ENCODE assay signal across 8 cellular contexts in genomic region chr17:63848834-63849689, GRCh38. TPM values are rescaled to one million over a fixed set of nuclear protein-coding genes. Genes with fewer than 3 reads are reported as not detected.
DNase-seq lines count a peak whose midpoint lies in the region; ATAC-seq and TF ChIP-seq lines count a peak whose summit lies in the region.

No MANE protein-coding gene starts in this region.

- no peaks in the 10 kb centered on the region for H4K20me1 ChIP-seq in mammary epithelial cell (ENCODE audit: insufficient read depth, low read length)

- H3K4me1 Mint-ChIP-seq in activated B cell treated with CpG ODN at 0.5 μM for 24 hours: peaks cover 21% of the 10 kb centered on the region
- H3K4me1 Mint-ChIP-seq in immature natural killer cell: peaks cover 19% of the 10 kb centered on the region in 2 donors

- in situ Hi-C loops in mammary epithelial cell (cut with MboI; ENCODE audit: low sequenced_read_pairs in 2 of 2): no loop called here

- peak overlapping the region; percentile 99 for H2AFZ ChIP-seq in mammary epithelial cell (ENCODE audit: low read depth, low read length)

- no peaks in the 10 kb centered on the region for H3K27me3 Mint-ChIP-seq in activated B cell treated with CpG ODN at 0.5 μM for 24 hours
- H3K27me3 Mint-ChIP-seq in immature natural killer cell (ENCODE audit: low read depth in 3 of 3): peaks cover 4 to 7% (median 5%) of the 10 kb centered on the region in 3 donors

- peak in 1 of 3 donors; percentile 12 for TF ChIP-seq POLR2A in spleen (IDR thresholded peaks at IDR 0.05)

- no peaks in the 10 kb centered on the region for H3K79me2 ChIP-seq in mammary epithelial cell (ENCODE audit: insufficient read depth, low read length)

- intact Hi-C loops in activated B cell treated with CpG ODN at 0.5 μM for 24 hours (cut with micrococcal nuclease) (loop anchor here (10.0 kb wide), 1 partner anchor 546 kb away; the partner anchor contains the start of gene PECAM1), mammary epithelial cell (cut with micrococcal nuclease) (no loop called here), spleen (cut with DNase I; ENCODE audit: low total_unique reads) (no loop called here)

- TF ChIP-seq CTCF in activated B cell treated with CpG ODN at 0.5 μM for 24 hours (IDR thresholded peaks at IDR 0.05) (no peak), mammary epithelial cell (conservative IDR thresholded peaks at IDR 0.05 in 1 of 2, IDR thresholded peaks at IDR 0.05 in 1 of 2; ENCODE audit: extremely low read depth in 1 of 2, insufficient read depth in 1 of 2, low read depth in 1 of 2, low read length in 2 of 2) (peak; percentile 42 to 71), spleen (IDR thresholded peaks at IDR 0.05 in 8 of 11, conservative IDR thresholded peaks at IDR 0.05 in 3 of 11) (peak; percentile 45 to 84 (median 75))

- peak overlapping the region; percentile 80 for H3K4me2 ChIP-seq in mammary epithelial cell (ENCODE audit: insufficient read depth, low read depth, low read length)

- 5% methylated on average over 38 of the region's 82 CpGs for WGBS in mammary epithelial cell (ENCODE audit: low coverage, missing lambda C conversion rate)
- WGBS in spleen, 5 donors: 10 to 25% (median 17%) methylated on average over 58 to 82 of the region's 82 CpGs

- H3K36me3 ChIP-seq in HUES48 (ENCODE audit: control insufficient read depth, insufficient read depth, low read length) (no peaks in the 10 kb centered on the region), mammary epithelial cell (ENCODE audit: insufficient read depth, low read length) (no peaks in the 10 kb centered on the region), spleen (no peaks in the 10 kb centered on the region)

- H3K27ac Mint-ChIP-seq in activated B cell treated with CpG ODN at 0.5 μM for 24 hours (peak overlapping the region; percentile 89), immature natural killer cell (peak overlapping the region; percentile 90 to 97 (median 96))

- no peaks in the 10 kb centered on the region for H3K4me1 ChIP-seq in HUES48 (ENCODE audit: control insufficient read depth, insufficient read depth, low read length)
- H3K4me1 ChIP-seq in mammary epithelial cell (ENCODE audit: insufficient read depth, low read length): no peaks in the 10 kb centered on the region
- peaks cover 6 to 33% (median 19%) of the 10 kb centered on the region in 6 donors for H3K4me1 ChIP-seq in spleen

- dilution Hi-C loops in mammary epithelial cell (cut with HindIII; ENCODE audit: low sequenced_read_pairs): no loop called here

- POLR2A ChIA-PET in activated B cell treated with CpG ODN at 0.5 μM for 24 hours (lab: Charles Lee): interaction anchor here (0.5 to 2.5 kb wide), 15 partner anchors 16 to 658 kb away, joined by 3 to 13 read pairs (median 4); partner anchors contain the start of genes CCDC47, CEP95, DDX42 and ERN1

- BruUV-seq in mammary epithelial cell (replicated peaks; lab: Mats Ljungman, UMichigan): no TSS peak

- peak overlapping the region; percentile 85 for H3K9ac ChIP-seq in HUES48 (ENCODE audit: low read depth, low read length)
- no peak overlapping the region for H3K9ac ChIP-seq in mammary epithelial cell (ENCODE audit: insufficient read depth, low read length)

- H3K4me3 ChIP-seq in HUES48 (ENCODE audit: low read depth, low read length) (peak overlapping the region; percentile 40), mammary epithelial cell (replicated peaks in 1 of 3; ENCODE audit: insufficient read depth in 1 of 3, low read depth in 2 of 3, low read length in 3 of 3) (peak overlapping the region in 2 of 3 experiments; percentile 30 to 36), spleen (peak overlapping the region in 6 of 8 donors; percentile 11 to 63 (median 24))

- H3K27ac ChIP-seq in HUES48 (ENCODE audit: low read depth, low read length) (no peak overlapping the region), mammary epithelial cell (ENCODE audit: insufficient read depth, low read depth, low read length) (peak overlapping the region; percentile 70), spleen (peak overlapping the region in 7 of 8 donors; percentile 44 to 77 (median 63))

- H3K9me3 ChIP-seq in HUES48 (ENCODE audit: control insufficient read depth, insufficient read depth, low read length) (no peaks in the 10 kb centered on the region), mammary epithelial cell (replicated peaks; ENCODE audit: insufficient read depth, low read length) (peaks cover 7% of the 10 kb centered on the region), spleen (peaks cover 0 to 5% (median 0%) of the 10 kb centered on the region in 8 donors)

- H3K9me3 Mint-ChIP-seq in activated B cell treated with CpG ODN at 0.5 μM for 24 hours (no peaks in the 10 kb centered on the region), immature natural killer cell (peaks cover 0 to 2% (median 0%) of the 10 kb centered on the region in 6 donors)

- peak overlapping the region; percentile 82 for H3K4me3 Mint-ChIP-seq in activated B cell treated with CpG ODN at 0.5 μM for 24 hours
- peak overlapping the region; percentile 77 to 91 (median 88) for H3K4me3 Mint-ChIP-seq in immature natural killer cell

- ATAC-seq in GM19467 (IDR thresholded peaks at IDR 0.05; ENCODE audit: unreplicated experiment) (peak; percentile 82), activated B cell treated with CpG ODN at 0.5 μM for 24 hours (ENCODE audit: low read depth) (peak; percentile 98)

- peaks cover 31% of the 10 kb centered on the region for H3K27me3 ChIP-seq in HUES48 (ENCODE audit: control insufficient read depth, insufficient read depth, low read length)
- no peaks in the 10 kb centered on the region for H3K27me3 ChIP-seq in mammary epithelial cell (ENCODE audit: insufficient read depth, low read length)
- no peaks in the 10 kb centered on the region for H3K27me3 ChIP-seq in spleen (replicated peaks in 1 of 7)

- H3K36me3 Mint-ChIP-seq in activated B cell treated with CpG ODN at 0.5 μM for 24 hours (ENCODE audit: low read depth) (no peaks in the 10 kb centered on the region), immature natural killer cell (no peaks in the 10 kb centered on the region)

- CTCF ChIA-PET in activated B cell treated with CpG ODN at 0.5 μM for 24 hours (lab: Charles Lee) (interaction anchor here (0.6 to 2.0 kb wide), 10 partner anchors 10 to 284 kb away, joined by 3 to 10 read pairs (median 4); partner anchors contain the start of gene PSMC5), mammary epithelial cell (lab: Charles Lee; ENCODE audit: low non-redundant PET) (interaction anchor here (0.6 to 0.8 kb wide), 4 partner anchors 11 to 125 kb away, joined by 3 to 27 read pairs (median 4); no protein-coding TSS in a partner anchor)

- DNase-seq in CD1c-positive myeloid dendritic cell (ENCODE audit: extremely low spot score) (peak; percentile 98), activated B cell treated with CpG ODN at 0.5 μM for 24 hours (peak; percentile 92), mammary epithelial cell (peak; percentile 88), immature natural killer cell (peak; percentile 93 to 95 (median 94)), spleen (peak; percentile 98), NCI-H2029 (lab: John Stamatoyannopoulos, UW) (no peak)

RNA-seq across cellular contexts. Expression of gene SMARCD2, which starts 6.6 kb away (rescaled TPM):
- 114 and 117 TPM in 2 replicates for total RNA-seq in activated B cell treated with CpG ODN at 0.5 μM for 24 hours
- total RNA-seq in mammary epithelial cell: 10 to 100 TPM; 66.1 to 75.3 TPM
- polyA plus RNA-seq in mammary epithelial cell: 77.9 TPM
- polyA minus RNA-seq in mammary epithelial cell: 102 TPM
- 10 to 100 TPM; 77.9 to 83.7 (median 82.9) TPM for polyA plus RNA-seq in immature natural killer cell
- 100 to 1,000 TPM in 3 of 7 donors, 10 to 100 TPM in 4; 76.5 to 154 (median 95.7) TPM for total RNA-seq in spleen
- polyA plus RNA-seq in spleen: 10 to 100 TPM; 47.3 to 84.8 (median 57.9) TPM

RNA-seq across cellular contexts. Expression of gene FTSJ3, which starts 21.6 kb away (rescaled TPM):
- 82.0 and 85.1 TPM in 2 replicates for total RNA-seq in activated B cell treated with CpG ODN at 0.5 μM for 24 hours
- total RNA-seq in mammary epithelial cell: 10 to 100 TPM; 39.5 to 49.0 TPM
- 32.0 TPM for polyA plus RNA-seq in mammary epithelial cell
- polyA minus RNA-seq in mammary epithelial cell: 52.4 TPM
- 10 to 100 TPM; 13.3 to 37.9 (median 19.0) TPM for polyA plus RNA-seq in immature natural killer cell
- 10 to 100 TPM; 26.1 to 45.7 (median 37.7) TPM for total RNA-seq in spleen
- polyA plus RNA-seq in spleen: 10 to 100 TPM; 13.5 to 22.9 (median 16.3) TPM

RNA-seq across cellular contexts. Expression of gene PSMC5, which starts 21.8 kb away (rescaled TPM):
- total RNA-seq in activated B cell treated with CpG ODN at 0.5 μM for 24 hours: 157 TPM in 2 replicates
- total RNA-seq in mammary epithelial cell: 100 to 1,000 TPM in 1 of 2 donors, 10 to 100 TPM in 1; 44.8 to 132 TPM
- 203 TPM for polyA plus RNA-seq in mammary epithelial cell
- 238 TPM for polyA minus RNA-seq in mammary epithelial cell
- polyA plus RNA-seq in immature natural killer cell: 100 to 1,000 TPM; 130 to 222 (median 148) TPM
- total RNA-seq in spleen: 100 to 1,000 TPM in 2 of 7 donors, 10 to 100 TPM in 5; 74.5 to 102 (median 97.2) TPM
- 100 to 1,000 TPM; 135 to 175 (median 147) TPM for polyA plus RNA-seq in spleen

RNA-seq across cellular contexts. Expression of gene CSH2, which starts 24.4 kb away (rescaled TPM):
- total RNA-seq in activated B cell treated with CpG ODN at 0.5 μM for 24 hours (not detected in 2 replicates), mammary epithelial cell (not detected), spleen (not detected)
- polyA plus RNA-seq in mammary epithelial cell (not detected), immature natural killer cell (not detected), spleen (not detected)
- not detected for polyA minus RNA-seq in mammary epithelial cell

RNA-seq across cellular contexts. Expression of gene GH2, which starts 32.7 kb away (rescaled TPM):
- total RNA-seq in activated B cell treated with CpG ODN at 0.5 μM for 24 hours (not detected in 2 replicates), mammary epithelial cell (not detected), spleen (not detected)
- polyA plus RNA-seq in mammary epithelial cell (not detected), immature natural killer cell (not detected), spleen (not detected)
- polyA minus RNA-seq in mammary epithelial cell: not detected
